ENCODE assay signal across 19 cellular contexts in the genomic region with DNA sequence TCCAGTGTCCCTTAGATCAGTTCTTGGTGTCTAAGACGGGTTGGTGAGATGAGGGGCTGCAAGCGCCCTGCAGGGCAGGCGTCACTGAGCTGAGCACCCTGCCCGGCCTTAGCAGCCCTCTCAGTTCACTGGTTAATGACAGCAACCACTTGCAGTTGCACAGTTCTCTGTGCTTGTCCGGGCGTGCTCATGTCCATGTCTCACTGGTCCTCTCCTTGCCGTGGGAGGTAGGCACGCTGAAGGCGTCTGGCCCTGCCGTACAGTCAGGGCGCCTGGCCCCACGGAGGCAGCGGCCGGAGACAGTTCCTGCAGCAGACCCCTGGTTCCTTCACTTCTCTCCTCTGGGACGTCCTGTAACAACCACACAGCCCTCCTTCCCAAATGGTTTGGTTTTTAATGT.
DNase-seq lines count a peak whose midpoint lies in the region; ATAC-seq, FAIRE-seq and TF ChIP-seq lines count a peak whose summit lies in the region.
"Had no signal": no experiment of that assay in that cellular context is flagged by ENCODE, and none has a peak within 500 bp of the region (broad histone marks: within the 10 kb centered on the region; RNA-seq: fewer than 3 reads in every experiment).

No MANE protein-coding gene starts in this region.

- peak overlapping the region; percentile 29 for H3K4me3 ChIP-seq in bronchial epithelial cell (ENCODE audit: low read depth, low read length)
- H3K4me3 ChIP-seq in suprapubic skin = peak overlapping the region; percentile 1
- no peak overlapping the region for H3K4me3 ChIP-seq in mucosa of descending colon
- H3K4me3 ChIP-seq: SJSA1 had no signal

- ATAC-seq in SK-N-SH treated with all-trans-retinoic acid at 6 μM for 48 hours (no peak), mucosa of descending colon (no peak)
- ATAC-seq: PC-3 had no signal

- H3K36me3 ChIP-seq in bronchial epithelial cell (ENCODE audit: control insufficient read depth, insufficient read depth, low read length) (peaks cover 8% of the 10 kb centered on the region), suprapubic skin (no peaks in the 10 kb centered on the region), mucosa of descending colon (ENCODE audit: low read depth) (no peaks in the 10 kb centered on the region)
- H3K36me3 ChIP-seq: SJSA1 had no signal

- H3K27me3 ChIP-seq in bronchial epithelial cell (ENCODE audit: control insufficient read depth, insufficient read depth, low read length) = no peaks in the 10 kb centered on the region
- H3K27me3 ChIP-seq in suprapubic skin = peaks cover 21% of the 10 kb centered on the region

- peaks cover 44% of the 10 kb centered on the region for H3K4me1 ChIP-seq in suprapubic skin
- H3K4me1 ChIP-seq in mucosa of descending colon (ENCODE audit: low read depth) = no peaks in the 10 kb centered on the region
- H3K4me1 ChIP-seq: SJSA1 had no signal

- WGBS in suprapubic skin = 37% methylated on average over 7 of the region's 15 CpGs

- intact Hi-C loops in mucosa of descending colon (cut with DNase I, micrococcal nuclease) = no loop called here

- no peaks in the 10 kb centered on the region for H3K9me3 ChIP-seq in suprapubic skin
- H3K9me3 ChIP-seq in mucosa of descending colon = no peaks in the 10 kb centered on the region
- H3K9me3 ChIP-seq: SJSA1 had no signal

- no peak for TF ChIP-seq CTCF in bronchial epithelial cell (IDR thresholded peaks at IDR 0.05; ENCODE audit: insufficient read depth, low read length, severe bottlenecking)
- TF ChIP-seq CTCF in suprapubic skin (IDR thresholded peaks at IDR 0.05) = no peak
- TF ChIP-seq CTCF in mucosa of descending colon (IDR thresholded peaks at IDR 0.05) = no peak

- TF ChIP-seq POLR2A in suprapubic skin (IDR thresholded peaks at IDR 0.05) = no peak

- H3K27ac ChIP-seq in suprapubic skin = peak overlapping the region; percentile 80
- H3K27ac ChIP-seq: C4-2B, SJSA1 had no signal

- peak; percentile 26 to 53 for DNase-seq in NCI-H526 (lab: John Stamatoyannopoulos, UW)
- DNase-seq in bronchial epithelial cell (ENCODE audit: low read depth) = peak; percentile 85
- peak; percentile 17 for DNase-seq in left kidney (ENCODE audit: low read depth, low spot score)
- no peak for DNase-seq in suprapubic skin (ENCODE audit: low spot score in 2 of 2)
- no peak for DNase-seq in GDM1 (lab: John Stamatoyannopoulos, UW)
- no peak for DNase-seq in mucosa of descending colon
- DNase-seq: DMS 273 treated with DMSO at 0.1 percent for 48 hours, GF-D8, H7, Kasumi-1, NCI-H1694 treated with DMSO at 0.1 percent for 48 hours, NCI-H2107, NCI-H446 treated with DMSO at 0.1 percent for 48 hours, NCI-H774, PC-3 had no signal

- FAIRE-seq in bronchial epithelial cell (lab: Jason Lieb, UNC) = no peak
- FAIRE-seq: GM12892 had no signal

- no peak for TF ChIP-seq EP300 in suprapubic skin (IDR thresholded peaks at IDR 0.05)

TF ChIP-seq in SK-N-SH treated with all-trans-retinoic acid at 6 μM for 48 hours, 23 proteins besides CTCF, POLR2A, EP300 and RAD21:
- TF ChIP-seq, protein P1, sequence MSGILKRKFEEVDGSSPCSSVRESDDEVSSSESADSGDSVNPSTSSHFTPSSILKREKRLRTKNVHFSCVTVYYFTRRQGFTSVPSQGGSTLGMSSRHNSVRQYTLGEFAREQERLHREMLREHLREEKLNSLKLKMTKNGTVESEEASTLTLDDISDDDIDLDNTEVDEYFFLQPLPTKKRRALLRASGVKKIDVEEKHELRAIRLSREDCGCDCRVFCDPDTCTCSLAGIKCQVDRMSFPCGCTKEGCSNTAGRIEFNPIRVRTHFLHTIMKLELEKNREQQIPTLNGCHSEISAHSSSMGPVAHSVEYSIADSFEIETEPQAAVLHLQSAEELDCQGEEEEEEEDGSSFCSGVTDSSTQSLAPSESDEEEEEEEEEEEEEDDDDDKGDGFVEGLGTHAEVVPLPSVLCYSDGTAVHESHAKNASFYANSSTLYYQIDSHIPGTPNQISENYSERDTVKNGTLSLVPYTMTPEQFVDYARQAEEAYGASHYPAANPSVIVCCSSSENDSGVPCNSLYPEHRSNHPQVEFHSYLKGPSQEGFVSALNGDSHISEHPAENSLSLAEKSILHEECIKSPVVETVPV (CRISPR knock-in tag; IDR thresholded peaks at IDR 0.05) = no peak
- TF ChIP-seq GLIS3 (CRISPR knock-in tag; IDR thresholded peaks at IDR 0.05) (no peak), ZNF70 (CRISPR knock-in tag; IDR thresholded peaks at IDR 0.05) (no peak), BACH2 (CRISPR knock-in tag; IDR thresholded peaks at IDR 0.05; ENCODE audit: borderline replicate concordance) (no peak), ARNTL (CRISPR knock-in tag; IDR thresholded peaks at IDR 0.05; ENCODE audit: borderline replicate concordance, low read depth) (no peak), ZNF8 (CRISPR knock-in tag; IDR thresholded peaks at IDR 0.05) (no peak)

Comparison
In these comparisons a context has a peak if more than half of its experiments do, and no peak if none do; other contexts are left out.
1. DNase-seq: peak in NCI-H526 (2 of 2), bronchial epithelial cell (single experiment) and left kidney (single experiment); none in suprapubic skin (0 of 2), GDM1 (single experiment) and mucosa of descending colon (0 of 3).